Comparison of ENCODE assay signal across 25 cellular contexts in genomic region chrX:68633981-68634380, GRCh38. TPM values are rescaled to one million over a fixed set of nuclear protein-coding genes. Genes with fewer than 3 reads are reported as not detected.
DNase-seq lines count a peak whose midpoint lies in the region; ATAC-seq, FAIRE-seq and TF ChIP-seq lines count a peak whose summit lies in the region.
"Had no signal": no experiment of that assay in that cellular context is flagged by ENCODE, and none has a peak within 500 bp of the region (broad histone marks: within the 10 kb centered on the region; RNA-seq: fewer than 3 reads in every experiment).

No MANE protein-coding gene starts in this region.

- H3K14ac ChIP-seq in trophoblast cell (ENCODE audit: low read length) = no peak overlapping the region

- no peak overlapping the region for H2BK12ac ChIP-seq in trophoblast cell (ENCODE audit: low read length)

- H3K9ac ChIP-seq in K562 (ENCODE audit: insufficient read depth in 1 of 2, low read depth in 2 of 2, low read length in 2 of 2) (no peak overlapping the region), trophoblast cell (ENCODE audit: low read length) (no peak overlapping the region)
- H3K9ac ChIP-seq: BLaER1 treated with 17β-estradiol and CSF1 and Interleukin-3, amounts not matched to agents 10 nM and 100 nM had no signal

- H3K27ac Mint-ChIP-seq in osteocyte (ENCODE audit: unreplicated experiment) = no peak overlapping the region
- H3K27ac Mint-ChIP-seq: CD4-positive, alpha-beta T cell; GM23338; H9 had no signal

- H3K9me1 ChIP-seq in K562 (ENCODE audit: control insufficient read depth, insufficient read depth, low read length) = no peaks in the 10 kb centered on the region

- no peaks in the 10 kb centered on the region for H3K36me3 ChIP-seq in K562 (ENCODE audit: control insufficient read depth, insufficient read depth, low read length)
- no peaks in the 10 kb centered on the region for H3K36me3 ChIP-seq in trophoblast cell (ENCODE audit: control insufficient read depth in 1 of 2, insufficient read depth in 2 of 2, low read length in 2 of 2)
- no peaks in the 10 kb centered on the region for H3K36me3 ChIP-seq in A673 (ENCODE audit: insufficient read depth, low read length, poor library complexity, severe bottlenecking)
- H3K36me3 ChIP-seq: BE2C; BLaER1 treated with 17β-estradiol and CSF1 and Interleukin-3, amounts not matched to agents 10 nM and 100 nM had no signal

- no peak overlapping the region for H2BK120ac ChIP-seq in trophoblast cell (ENCODE audit: insufficient read depth, low read length, poor library complexity)

- H3K36me3 Mint-ChIP-seq in osteocyte (ENCODE audit: unreplicated experiment) = no peaks in the 10 kb centered on the region
- H3K36me3 Mint-ChIP-seq: CD14-positive monocyte; CD8-positive, alpha-beta memory T cell had no signal

- no peak for TF ChIP-seq POLR2A in K562 (conservative IDR thresholded peaks at IDR 0.05)

- TF ChIP-seq CTCF in K562 (IDR thresholded peaks at IDR 0.05 in 2 of 3, conservative IDR thresholded peaks at IDR 0.05 in 1 of 3; ENCODE audit: insufficient read depth in 2 of 3, low read depth in 1 of 3, low read length in 3 of 3) (no peak), osteocyte (IDR thresholded peaks at IDR 0.05) (no peak), A673 (conservative IDR thresholded peaks at IDR 0.05; ENCODE audit: low read depth, low read length) (no peak)

- peaks cover 13% of the 10 kb centered on the region for H3K9me3 Mint-ChIP-seq in osteocyte (ENCODE audit: unreplicated experiment)
- H3K9me3 Mint-ChIP-seq: CD14-positive monocyte; CD4-positive, alpha-beta T cell; CD8-positive, alpha-beta memory T cell; GM23338 had no signal

- WGBS in K562 (ENCODE audit: insufficient coverage, low coverage, missing lambda C conversion rate) = 0% methylated on average over 2 of the region's 2 CpGs
- no CpG with 5 or more reads among the region's 2 CpGs for WGBS in trophoblast cell (ENCODE audit: extremely low coverage, insufficient coverage, insufficient read length)

- H3K4me3 ChIP-seq in K562 = no peak overlapping the region
- no peak overlapping the region for H3K4me3 ChIP-seq in trophoblast cell (ENCODE audit: low read depth, low read length)
- H3K4me3 ChIP-seq in A673 (ENCODE audit: low read depth, low read length, poor library complexity, severe bottlenecking) = no peak overlapping the region
- H3K4me3 ChIP-seq: BLaER1 treated with 17β-estradiol and CSF1 and Interleukin-3, amounts not matched to agents 10 nM and 100 nM; GM23338 had no signal

- no peak overlapping the region for H3K27ac ChIP-seq in K562 (ENCODE audit: extremely low read depth, low read depth, low read length)
- H3K27ac ChIP-seq in trophoblast cell (ENCODE audit: low read depth, low read length) = no peak overlapping the region
- H3K27ac ChIP-seq in A673 (ENCODE audit: low read depth, low read length, poor library complexity, severe bottlenecking) = no peak overlapping the region
- H3K27ac ChIP-seq: 22Rv1; BLaER1 treated with 17β-estradiol and CSF1 and Interleukin-3, amounts not matched to agents 10 nM and 100 nM had no signal

- no peak overlapping the region for H4K12ac ChIP-seq in trophoblast cell (ENCODE audit: low read depth, low read length)

- H3K4me1 ChIP-seq in K562 (replicated peaks in 1 of 2; ENCODE audit: control insufficient read depth in 2 of 2, insufficient read depth in 2 of 2, low read length in 2 of 2) (no peaks in the 10 kb centered on the region; a peak in 1 of 5 replicates), trophoblast cell (ENCODE audit: control insufficient read depth in 1 of 2, insufficient read depth in 2 of 2, low read length in 2 of 2) (peaks cover 5 to 7% of the 10 kb centered on the region in 2 experiments), A673 (ENCODE audit: insufficient read depth, low read length, poor library complexity, severe bottlenecking) (no peaks in the 10 kb centered on the region)
- H3K4me1 ChIP-seq: BE2C; BLaER1 treated with 17β-estradiol and CSF1 and Interleukin-3, amounts not matched to agents 10 nM and 100 nM had no signal

- no peak overlapping the region for H3K4ac ChIP-seq in trophoblast cell (ENCODE audit: low read depth, low read length)

- H4K8ac ChIP-seq in trophoblast cell (ENCODE audit: low read depth, low read length) = no peak overlapping the region

- H3K79me2 ChIP-seq in K562 (ENCODE audit: control insufficient read depth, insufficient read depth, low read length) (no peaks in the 10 kb centered on the region), trophoblast cell (ENCODE audit: control insufficient read depth, insufficient read depth, low read length, poor library complexity) (peaks cover 2% of the 10 kb centered on the region)

- TF ChIP-seq EP300 in K562 (IDR thresholded peaks at IDR 0.05; ENCODE audit: low read length) = no peak

- peak; percentile 14 for DNase-seq in NCI-H82 (lab: John Stamatoyannopoulos, UW)
- no peak for DNase-seq in NCI-H82 treated with DMSO at 0.1 percent for 48 hours (lab: John Stamatoyannopoulos, UW; ENCODE audit: unreplicated experiment)
- DNase-seq in K562 (ENCODE audit: extremely low read depth in 1 of 4, low spot score in 3 of 4) = peak in 1 of 4 experiments; percentile 2
- DNase-seq in trophoblast cell = peak; percentile 71 to 82
- no peak for DNase-seq in cerebellar cortex (ENCODE audit: low spot score)
- no peak for DNase-seq in osteocyte (ENCODE audit: extremely low spot score, unreplicated experiment)
- DNase-seq in A673 (ENCODE audit: low spot score) = no peak
- DNase-seq: ACHN; AML-193; BE2C; CD4-positive, alpha-beta T cell; CD8-positive, alpha-beta memory T cell; DMS 273 treated with DMSO at 0.1 percent for 48 hours; DMS79; GF-D8; H9 had no signal

- H2AK5ac ChIP-seq in trophoblast cell (ENCODE audit: low read length) = no peak overlapping the region

- intact Hi-C loops in K562 (cut with micrococcal nuclease) = no loop called here
- intact Hi-C loops in A673 (cut with micrococcal nuclease; ENCODE audit: unreplicated experiment) = no loop called here

- no TSS peak for BruUV-seq in K562 (replicated peaks; lab: Mats Ljungman, UMichigan)
- BruUV-seq in A673 (replicated peaks; lab: Mats Ljungman, UMichigan) = no TSS peak

- H3K18ac ChIP-seq in trophoblast cell (ENCODE audit: low read length) = no peak overlapping the region

- H4K20me1 ChIP-seq in K562 (replicated peaks; ENCODE audit: control insufficient read depth, insufficient read depth, low read length) = no peaks in the 10 kb centered on the region
- H4K20me1 ChIP-seq: BLaER1 treated with 17β-estradiol and CSF1 and Interleukin-3, amounts not matched to agents 10 nM and 100 nM had no signal

- H2BK5ac ChIP-seq in trophoblast cell (ENCODE audit: low read depth, low read length, poor library complexity) = no peak overlapping the region

- H3K4me1 Mint-ChIP-seq in osteocyte (ENCODE audit: unreplicated experiment) = no peaks in the 10 kb centered on the region
- H3K4me1 Mint-ChIP-seq: CD14-positive monocyte; CD8-positive, alpha-beta memory T cell; GM23338; H9 had no signal

- no peaks in the 10 kb centered on the region for H3K79me1 ChIP-seq in trophoblast cell (ENCODE audit: low read length)

- POLR2A ChIA-PET in K562 (lab: Yijun Ruan, JAX) = no interaction called here
- POLR2A ChIA-PET in A673 (lab: Charles Lee; ENCODE audit: low non-redundant PET) = no interaction called here

- H3K4me3 Mint-ChIP-seq in osteocyte (ENCODE audit: unreplicated experiment) = no peak overlapping the region
- H3K4me3 Mint-ChIP-seq: CD14-positive monocyte; CD4-positive, alpha-beta T cell; CD8-positive, alpha-beta memory T cell; GM23338; H9 had no signal

- H2AFZ ChIP-seq in K562 (ENCODE audit: low read depth, low read length) = no peak overlapping the region
- H2AFZ ChIP-seq in trophoblast cell (ENCODE audit: insufficient read depth, low read length, poor library complexity) = no peak overlapping the region
- H2AFZ ChIP-seq: GM23338 had no signal

- no peaks in the 10 kb centered on the region for H3K27me3 Mint-ChIP-seq in osteocyte (ENCODE audit: unreplicated experiment)

- no peak overlapping the region for H3K23ac ChIP-seq in trophoblast cell (ENCODE audit: low read length)

- CTCF ChIA-PET in K562 (lab: Yijun Ruan, JAX; ENCODE audit: low intra/inter-chr PET ratio) (no interaction called here), A673 (lab: Charles Lee) (no interaction called here)

- H3K9me3 ChIP-seq in K562 (replicated peaks; ENCODE audit: control insufficient read depth, insufficient read depth, low read depth, low read length) (no peaks in the 10 kb centered on the region), trophoblast cell (ENCODE audit: insufficient read depth, low read depth, low read length) (no peaks in the 10 kb centered on the region), A673 (ENCODE audit: low read depth, low read length, poor library complexity, severe bottlenecking) (no peaks in the 10 kb centered on the region)
- H3K9me3 ChIP-seq: BE2C; BLaER1 treated with 17β-estradiol and CSF1 and Interleukin-3, amounts not matched to agents 10 nM and 100 nM had no signal

- in situ Hi-C loops in K562 (cut with MboI) = no loop called here

- H4K91ac ChIP-seq in trophoblast cell (ENCODE audit: low read depth, low read length) = no peak overlapping the region

- no peak for ATAC-seq in K562
- ATAC-seq: GM23338, HCT116 had no signal

- FAIRE-seq in K562 (lab: Jason Lieb, UNC) = no peak
- FAIRE-seq: A204.1, D721Med, GM12891, GM18507 had no signal

- no peak for TF ChIP-seq RAD21 in K562 (CRISPR knock-in tag; conservative IDR thresholded peaks at IDR 0.05 in 1 of 2, IDR thresholded peaks at IDR 0.05 in 1 of 2)

- H3K4me2 ChIP-seq in K562 (ENCODE audit: insufficient read depth, low read length) (no peak overlapping the region), trophoblast cell (ENCODE audit: low read length) (no peak overlapping the region)
- H3K4me2 ChIP-seq: BLaER1 treated with 17β-estradiol and CSF1 and Interleukin-3, amounts not matched to agents 10 nM and 100 nM; GM23338 had no signal

- H3K27me3 ChIP-seq in K562 (ENCODE audit: control insufficient read depth in 2 of 2, insufficient read depth in 2 of 2, low read length in 2 of 2) (no peaks in the 10 kb centered on the region), trophoblast cell (ENCODE audit: insufficient read depth, low read length) (no peaks in the 10 kb centered on the region), A673 (replicated peaks; ENCODE audit: insufficient read depth, low read depth, low read length, poor library complexity) (no peaks in the 10 kb centered on the region)
- H3K27me3 ChIP-seq: BE2C had no signal

RNA-seq across cellular contexts. Expression of gene STARD8, which starts 13.5 kb away (rescaled TPM):
- total RNA-seq in K562 (2011; cell fraction: chromatin; rRNA removed; ENCODE audit: low replicate concordance) = 38.1 and 60.0 TPM in 2 replicates
- total RNA-seq in K562 (2011; cell fraction: nucleolus; rRNA removed) = 38.0 TPM in 2 replicates
- 29.8 and 33.7 TPM in 2 replicates for total RNA-seq in K562 (2011; cell fraction: nucleoplasm; rRNA removed)
- total RNA-seq in K562 (2014; rRNA removed) = 19.9 and 27.1 TPM in 2 replicates
- 8.0 and 9.1 TPM in 2 replicates for total RNA-seq in K562 (2014; rRNA removed; fragmentation: Illumina TruSeq; extraction: Trizol)
- 8.5 and 9.2 TPM in 2 replicates for total RNA-seq in K562 (2015; rRNA removed; fragmentation: Illumina TruSeq; extraction: Trizol)
- 30.2 and 35.0 TPM in 2 replicates for total RNA-seq in K562 (2021)
- 18.6 and 20.1 TPM in 2 replicates for polyA plus RNA-seq in K562 (2011; rRNA removed)
- polyA plus RNA-seq in K562 (2011; cell fraction: cytosol; rRNA removed) = 19.5 and 27.1 TPM in 2 replicates
- polyA plus RNA-seq in K562 (2011; cell fraction: nucleus; rRNA removed) = 57.2 and 86.0 TPM in 2 replicates
- 16.9 and 20.5 TPM in 2 replicates for polyA plus RNA-seq in K562 (2012)
- polyA plus RNA-seq in K562 (2014; fragmentation: Illumina TruSeq; extraction: Trizol) = 15.9 and 21.4 TPM in 2 replicates
- 1 to 10 TPM; 1.6 to 1.9 TPM for polyA plus RNA-seq in K562 (2014; fragmentation: Nextera tagmentation; extraction: Ambion mirVana)
- polyA plus RNA-seq in K562 (2014; rRNA removed) = 17.7 and 18.4 TPM in 2 replicates
- 16.7 and 26.6 TPM in 2 replicates for polyA minus RNA-seq in K562 (2011; rRNA and poly(A)+ RNA removed)
- polyA minus RNA-seq in K562 (2011; cell fraction: cytosol; rRNA and poly(A)+ RNA removed) = 23.9 and 27.2 TPM in 2 replicates
- 15.7 and 16.7 TPM in 2 replicates for polyA minus RNA-seq in K562 (2011; cell fraction: nucleus; rRNA and poly(A)+ RNA removed)
- polyA plus RNA-seq in trophoblast cell (2013) = 2.8 and 2.9 TPM in 2 replicates
- 1.4 and 1.7 TPM in 2 replicates for total RNA-seq in osteocyte
- total RNA-seq in A673 (2021) = 0.11 and 0.26 TPM in 2 replicates
- polyA plus RNA-seq: CD8-positive, alpha-beta memory T cell had no signal

Comparison
In these comparisons a context has a peak if more than half of its experiments do, and no peak if none do; other contexts are left out.
1. DNase-seq: peak in NCI-H82 (single experiment) and trophoblast cell (2 of 2); none in NCI-H82 treated with DMSO at 0.1 percent for 48 hours (single experiment), cerebellar cortex (single experiment), osteocyte (single experiment) and A673 (single experiment).